ENCODE assay signal across 1 cellular context in the genomic region with DNA sequence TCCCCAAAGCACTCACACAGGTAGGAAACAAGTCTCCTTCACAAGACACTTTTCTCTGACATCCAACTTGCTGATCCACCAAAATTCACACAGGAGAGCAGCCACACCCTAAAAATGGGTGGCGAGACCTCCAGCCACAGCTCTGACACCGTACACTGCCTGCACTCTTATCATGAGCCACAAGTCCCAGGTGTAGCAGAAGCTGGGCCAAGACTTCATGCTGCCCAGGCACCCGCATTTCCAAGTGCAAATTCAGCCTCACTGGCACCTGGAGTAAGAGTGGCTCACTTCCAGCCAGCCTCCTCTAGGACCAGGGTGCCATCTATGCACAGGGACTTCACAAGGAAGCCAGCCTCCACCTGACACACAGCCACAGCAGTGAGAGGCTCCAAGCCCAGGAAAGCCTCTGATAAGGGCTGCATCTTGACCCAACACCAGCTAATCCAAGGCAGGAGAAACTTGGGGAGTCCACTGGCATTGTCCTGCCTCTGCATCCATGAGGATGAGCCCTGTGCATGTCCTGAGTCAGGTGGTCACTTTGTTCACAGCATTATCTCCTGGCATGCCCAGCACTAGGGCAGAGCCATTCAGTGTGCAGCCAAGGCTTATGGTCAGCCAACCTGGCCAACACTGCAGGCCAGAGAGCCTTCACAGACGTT.
TF ChIP-seq lines count a peak whose summit lies in the region.

No MANE protein-coding gene starts in this region.

TF ChIP-seq in A549, 52 proteins besides CTCF, POLR2A, EP300 and RAD21 (continued from another document):
- TF ChIP-seq, protein P1, sequence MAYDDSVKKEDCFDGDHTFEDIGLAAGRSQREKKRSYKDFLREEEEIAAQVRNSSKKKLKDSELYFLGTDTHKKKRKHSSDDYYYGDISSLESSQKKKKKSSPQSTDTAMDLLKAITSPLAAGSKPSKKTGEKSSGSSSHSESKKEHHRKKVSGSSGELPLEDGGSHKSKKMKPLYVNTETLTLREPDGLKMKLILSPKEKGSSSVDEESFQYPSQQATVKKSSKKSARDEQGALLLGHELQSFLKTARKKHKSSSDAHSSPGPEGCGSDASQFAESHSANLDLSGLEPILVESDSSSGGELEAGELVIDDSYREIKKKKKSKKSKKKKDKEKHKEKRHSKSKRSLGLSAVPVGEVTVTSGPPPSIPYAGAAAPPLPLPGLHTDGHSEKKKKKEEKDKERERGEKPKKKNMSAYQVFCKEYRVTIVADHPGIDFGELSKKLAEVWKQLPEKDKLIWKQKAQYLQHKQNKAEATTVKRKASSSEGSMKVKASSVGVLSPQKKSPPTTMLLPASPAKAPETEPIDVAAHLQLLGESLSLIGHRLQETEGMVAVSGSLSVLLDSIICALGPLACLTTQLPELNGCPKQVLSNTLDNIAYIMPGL (CRISPR knock-in tag; IDR thresholded peaks at IDR 0.05; ENCODE audit: borderline replicate concordance): no peak
- TF ChIP-seq, protein P2, sequence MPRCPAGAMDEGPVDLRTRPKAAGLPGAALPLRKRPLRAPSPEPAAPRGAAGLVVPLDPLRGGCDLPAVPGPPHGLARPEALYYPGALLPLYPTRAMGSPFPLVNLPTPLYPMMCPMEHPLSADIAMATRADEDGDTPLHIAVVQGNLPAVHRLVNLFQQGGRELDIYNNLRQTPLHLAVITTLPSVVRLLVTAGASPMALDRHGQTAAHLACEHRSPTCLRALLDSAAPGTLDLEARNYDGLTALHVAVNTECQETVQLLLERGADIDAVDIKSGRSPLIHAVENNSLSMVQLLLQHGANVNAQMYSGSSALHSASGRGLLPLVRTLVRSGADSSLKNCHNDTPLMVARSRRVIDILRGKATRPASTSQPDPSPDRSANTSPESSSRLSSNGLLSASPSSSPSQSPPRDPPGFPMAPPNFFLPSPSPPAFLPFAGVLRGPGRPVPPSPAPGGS (IDR thresholded peaks at IDR 0.05): no peak
- TF ChIP-seq, protein P3, sequence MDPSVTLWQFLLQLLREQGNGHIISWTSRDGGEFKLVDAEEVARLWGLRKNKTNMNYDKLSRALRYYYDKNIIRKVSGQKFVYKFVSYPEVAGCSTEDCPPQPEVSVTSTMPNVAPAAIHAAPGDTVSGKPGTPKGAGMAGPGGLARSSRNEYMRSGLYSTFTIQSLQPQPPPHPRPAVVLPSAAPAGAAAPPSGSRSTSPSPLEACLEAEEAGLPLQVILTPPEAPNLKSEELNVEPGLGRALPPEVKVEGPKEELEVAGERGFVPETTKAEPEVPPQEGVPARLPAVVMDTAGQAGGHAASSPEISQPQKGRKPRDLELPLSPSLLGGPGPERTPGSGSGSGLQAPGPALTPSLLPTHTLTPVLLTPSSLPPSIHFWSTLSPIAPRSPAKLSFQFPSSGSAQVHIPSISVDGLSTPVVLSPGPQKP (IDR thresholded peaks at IDR 0.05; ENCODE audit: low read depth, low read length): no peak
- TF ChIP-seq RFX5 (IDR thresholded peaks at IDR 0.05) (no peak), TP53 (CRISPR knock-in tag; IDR thresholded peaks at IDR 0.05) (no peak), POLR2AphosphoS2 (conservative IDR thresholded peaks at IDR 0.05; ENCODE audit: low read length) (no peak), EHF (CRISPR knock-in tag; IDR thresholded peaks at IDR 0.05) (no peak), FOSB (CRISPR knock-in tag; IDR thresholded peaks at IDR 0.05) (no peak), JUN (IDR thresholded peaks at IDR 0.05) (no peak), RARB (CRISPR knock-in tag; IDR thresholded peaks at IDR 0.05) (no peak), CEBPB (IDR thresholded peaks at IDR 0.05) (no peak), MAFK (IDR thresholded peaks at IDR 0.05; ENCODE audit: partially characterized antibody) (no peak)
- TF ChIP-seq, protein P4, sequence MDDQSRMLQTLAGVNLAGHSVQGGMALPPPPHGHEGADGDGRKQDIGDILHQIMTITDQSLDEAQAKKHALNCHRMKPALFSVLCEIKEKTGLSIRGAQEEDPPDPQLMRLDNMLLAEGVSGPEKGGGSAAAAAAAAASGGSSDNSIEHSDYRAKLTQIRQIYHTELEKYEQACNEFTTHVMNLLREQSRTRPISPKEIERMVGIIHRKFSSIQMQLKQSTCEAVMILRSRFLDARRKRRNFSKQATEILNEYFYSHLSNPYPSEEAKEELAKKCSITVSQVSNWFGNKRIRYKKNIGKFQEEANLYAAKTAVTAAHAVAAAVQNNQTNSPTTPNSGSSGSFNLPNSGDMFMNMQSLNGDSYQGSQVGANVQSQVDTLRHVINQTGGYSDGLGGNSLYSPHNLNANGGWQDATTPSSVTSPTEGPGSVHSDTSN (IDR thresholded peaks at IDR 0.05): no peak
- TF ChIP-seq, protein P5, sequence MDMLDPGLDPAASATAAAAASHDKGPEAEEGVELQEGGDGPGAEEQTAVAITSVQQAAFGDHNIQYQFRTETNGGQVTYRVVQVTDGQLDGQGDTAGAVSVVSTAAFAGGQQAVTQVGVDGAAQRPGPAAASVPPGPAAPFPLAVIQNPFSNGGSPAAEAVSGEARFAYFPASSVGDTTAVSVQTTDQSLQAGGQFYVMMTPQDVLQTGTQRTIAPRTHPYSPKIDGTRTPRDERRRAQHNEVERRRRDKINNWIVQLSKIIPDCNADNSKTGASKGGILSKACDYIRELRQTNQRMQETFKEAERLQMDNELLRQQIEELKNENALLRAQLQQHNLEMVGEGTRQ (IDR thresholded peaks at IDR 0.05): no peak
